ENCODE assay signal across 8 cellular contexts in the genomic region with DNA sequence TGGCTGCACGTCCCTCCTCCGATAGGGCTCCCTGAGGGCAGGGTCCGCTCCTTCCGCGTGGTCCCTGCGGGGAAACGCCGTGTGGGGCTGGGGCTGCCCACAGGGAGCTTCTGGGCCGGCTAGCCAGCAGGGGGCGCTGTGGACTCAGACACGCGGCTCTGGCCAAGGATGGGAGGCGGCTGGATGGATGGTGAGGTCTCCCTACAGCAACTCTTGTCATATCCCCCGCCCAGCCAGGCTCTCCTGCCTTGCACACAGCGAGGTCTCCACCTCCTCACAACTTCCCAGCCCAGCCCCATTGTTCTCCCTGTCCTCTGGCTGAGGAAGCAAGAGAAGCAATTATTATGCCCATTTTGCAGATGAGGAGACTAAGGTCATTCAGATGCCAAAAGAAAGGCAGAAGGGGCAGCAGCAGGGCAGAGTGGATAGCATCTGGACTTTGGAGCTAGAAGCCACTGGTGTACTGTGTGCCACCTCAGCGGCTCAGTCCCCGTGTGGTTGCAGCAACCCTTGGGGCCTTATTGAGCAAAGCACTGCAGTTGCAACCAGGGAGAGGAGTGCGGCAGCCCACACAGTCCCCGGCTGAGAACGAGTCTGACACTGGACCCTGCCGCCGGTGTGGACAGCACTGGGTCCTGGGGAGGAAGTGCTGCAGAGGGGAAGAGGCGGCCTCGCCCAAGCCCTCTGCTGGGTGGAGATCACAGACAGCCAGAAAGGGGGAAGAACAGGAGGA.
DNase-seq lines count a peak whose midpoint lies in the region; ATAC-seq and TF ChIP-seq lines count a peak whose summit lies in the region.

No MANE protein-coding gene starts in this region.

- peak; percentile 78 to 94 (median 90) for DNase-seq in CD4-positive, alpha-beta T cell
- DNase-seq in HuH-7 (ENCODE audit: low spot score) (peak; percentile 67), WERI-Rb-1 (peak; percentile 73), breast epithelium (ENCODE audit: low spot score in 2 of 2) (no peak), right lobe of liver (peak; percentile 81 to 83 (median 82)), NCI-H2227 (lab: John Stamatoyannopoulos, UW; ENCODE audit: unreplicated experiment) (no peak)
- DNase-seq in stimulated activated CD8-positive, alpha-beta memory T cell treated with anti-CD3 and anti-CD28 coated beads, Interleukin-15, amount 100 ng/mL, for 4 hours (ENCODE audit: low read depth in 2 of 2), result peak; percentile 61 to 73

- H3K4me3 ChIP-seq in WERI-Rb-1 (ENCODE audit: low read depth, low read length), result no peak overlapping the region
- no peak overlapping the region for H3K4me3 ChIP-seq in breast epithelium
- H3K4me3 ChIP-seq in right lobe of liver, result no peak overlapping the region

- CTCF ChIA-PET in CD4-positive, alpha-beta T cell (lab: Charles Lee), result interaction anchor here (0.6 to 15.6 kb wide), 23 partner anchors 8 to 357 kb away, joined by 3 to 303 read pairs (median 4); a partner anchor contains a TSS

- ATAC-seq in CD4-positive, alpha-beta T cell (ENCODE audit: poor library complexity), result peak; percentile 6
- peak; percentile 37 to 69 (median 54) for ATAC-seq in right lobe of liver
- ATAC-seq in HG02571 (IDR thresholded peaks at IDR 0.05; ENCODE audit: unreplicated experiment), result no peak

- no peaks in the 10 kb centered on the region for H3K36me3 ChIP-seq in WERI-Rb-1
- H3K36me3 ChIP-seq in breast epithelium, result no peaks in the 10 kb centered on the region
- no peaks in the 10 kb centered on the region for H3K36me3 ChIP-seq in right lobe of liver

- no peaks in the 10 kb centered on the region for H3K36me3 Mint-ChIP-seq in CD4-positive, alpha-beta T cell (ENCODE audit: low read depth)

- H3K27ac Mint-ChIP-seq in CD4-positive, alpha-beta T cell, result peak overlapping the region; percentile 99

- H3K4me1 ChIP-seq in breast epithelium (peaks cover 8 to 25% of the 10 kb centered on the region in 2 donors), right lobe of liver (no peaks in the 10 kb centered on the region)

- TF ChIP-seq CTCF in CD4-positive, alpha-beta T cell (IDR thresholded peaks at IDR 0.05), result peak; percentile 89
- TF ChIP-seq CTCF in WERI-Rb-1 (IDR thresholded peaks at IDR 0.05; ENCODE audit: low read depth, low read length) (peak; percentile 80), breast epithelium (IDR thresholded peaks at IDR 0.05) (peak in 2 of 3 donors; percentile 17 to 28), right lobe of liver (IDR thresholded peaks at IDR 0.05) (peak; percentile 54 to 76 (median 61))

- WGBS in right lobe of liver (ENCODE audit: insufficient coverage, low coverage, low lambda C conversion rate, missing lambda C conversion rate), result 43% methylated on average over 4 of the region's 24 CpGs

- no peaks in the 10 kb centered on the region for H3K27me3 Mint-ChIP-seq in CD4-positive, alpha-beta T cell

- no peaks in the 10 kb centered on the region for H3K27me3 ChIP-seq in CD4-positive, alpha-beta T cell (ENCODE audit: control insufficient read depth, insufficient read depth, low read length)
- H3K27me3 ChIP-seq in WERI-Rb-1 (ENCODE audit: insufficient read depth, low read depth, severe bottlenecking) (no peaks in the 10 kb centered on the region), breast epithelium (no peaks in the 10 kb centered on the region), right lobe of liver (no peaks in the 10 kb centered on the region)

- intact Hi-C loops in CD4-positive, alpha-beta T cell (cut with DNase I, micrococcal nuclease), result loop anchor here (1.0 to 10.0 kb wide), 8 partner anchors 100 to 415 kb away; no protein-coding TSS in a partner anchor
- intact Hi-C loops in breast epithelium (cut with DNase I; ENCODE audit: low total_unique reads) (no loop called here), right lobe of liver (cut with DNase I) (loop anchor here in 1 of 2 donors (10.0 kb wide), 1 partner anchor 163 kb away; no protein-coding TSS in a partner anchor)

- POLR2A ChIA-PET in CD4-positive, alpha-beta T cell (lab: Charles Lee), result interaction anchor here (1.0 to 32.8 kb wide), 4 partner anchors 35 to 94 kb away, joined by 3 to 1478 read pairs (median 4); a partner anchor contains a TSS

- peak overlapping the region; percentile 72 for H3K4me3 Mint-ChIP-seq in CD4-positive, alpha-beta T cell

- TF ChIP-seq POLR2A in breast epithelium (IDR thresholded peaks at IDR 0.05) (no peak), right lobe of liver (IDR thresholded peaks at IDR 0.05) (peak; percentile 45)

- H3K4me1 Mint-ChIP-seq in CD4-positive, alpha-beta T cell (ENCODE audit: low read depth), result peaks cover 78% of the 10 kb centered on the region

- peak overlapping the region; percentile 34 for H3K27ac ChIP-seq in CD4-positive, alpha-beta T cell (ENCODE audit: low read depth, low read length)
- H3K27ac ChIP-seq in WERI-Rb-1 (no peak overlapping the region), breast epithelium (peak overlapping the region; percentile 56 to 93), right lobe of liver (peak overlapping the region; percentile 20 to 44 (median 32))

- no peaks in the 10 kb centered on the region for H3K9me3 Mint-ChIP-seq in CD4-positive, alpha-beta T cell

- no peaks in the 10 kb centered on the region for H3K9me3 ChIP-seq in CD4-positive, alpha-beta T cell (ENCODE audit: control insufficient read depth, low read length)
- H3K9me3 ChIP-seq in WERI-Rb-1 (ENCODE audit: severe bottlenecking) (no peaks in the 10 kb centered on the region), breast epithelium (no peaks in the 10 kb centered on the region), right lobe of liver (no peaks in the 10 kb centered on the region)

Comparison
In these comparisons a context has a peak if more than half of its experiments do, and no peak if none do; other contexts are left out.
1. DNase-seq: peak in CD4-positive, alpha-beta T cell (10 of 10), HuH-7 (single experiment), WERI-Rb-1 (single experiment), right lobe of liver (3 of 3) and stimulated activated CD8-positive, alpha-beta memory T cell treated with anti-CD3 and anti-CD28 coated beads, Interleukin-15, amount 100 ng/mL, for 4 hours (2 of 2); none in breast epithelium (0 of 2) and NCI-H2227 (single experiment).
2. CTCF ChIP-seq: peak in every context shown above with its lines; median percentile 89 in CD4-positive, alpha-beta T cell; 80 in WERI-Rb-1; 61 in right lobe of liver; 22 in breast epithelium.